In genomic region chr4:16083217-16084191, GRCh38 we compare ENCODE assay signal across 9 cellular contexts. TPM values are rescaled to one million over a fixed set of nuclear protein-coding genes. Genes with fewer than 3 reads are reported as not detected.
DNase-seq lines count a peak whose midpoint lies in the region.
"Had no signal": no experiment of that assay in that cellular context is flagged by ENCODE, and none has a peak within 500 bp of the region (broad histone marks: within the 10 kb centered on the region; RNA-seq: fewer than 3 reads in every experiment).

TSS of gene PROM1 (minus strand) at chr4:16084023. CDS start at chr4:16075906, 8,117 bp downstream.

- peak within 1 kb of the TSS; percentile 52 for H3K4me3 Mint-ChIP-seq in activated CD4-positive, alpha-beta T cell treated with anti-CD3 and anti-CD28 coated beads, Interleukin-2, amount 10 ng/mL, durations not matched to agents 7 days and 5 days
- peak within 1 kb of the TSS; percentile 74 for H3K4me3 Mint-ChIP-seq in activated naive CD8-positive, alpha-beta T cell treated with anti-CD3 and anti-CD28 coated beads for 36 hours

- no peaks in the 10 kb centered on the region for H3K9me3 ChIP-seq in skeletal muscle satellite cell (replicated peaks; ENCODE audit: low read length)

- H3K36me3 Mint-ChIP-seq in activated CD4-positive, alpha-beta T cell treated with anti-CD3 and anti-CD28 coated beads, Interleukin-2, amount 10 ng/mL, durations not matched to agents 7 days and 5 days (ENCODE audit: low read depth): peaks cover 8% of the 10 kb centered on the region
- H3K36me3 Mint-ChIP-seq in activated naive CD8-positive, alpha-beta T cell treated with anti-CD3 and anti-CD28 coated beads for 36 hours: peaks cover 2% of the 10 kb centered on the region

- peaks cover 4% of the 10 kb centered on the region for H3K9me3 Mint-ChIP-seq in activated CD4-positive, alpha-beta T cell treated with anti-CD3 and anti-CD28 coated beads, Interleukin-2, amount 10 ng/mL, durations not matched to agents 7 days and 5 days
- H3K9me3 Mint-ChIP-seq in activated naive CD8-positive, alpha-beta T cell treated with anti-CD3 and anti-CD28 coated beads for 36 hours: peaks cover 2% of the 10 kb centered on the region

- H3K4me1 Mint-ChIP-seq in activated CD4-positive, alpha-beta T cell treated with anti-CD3 and anti-CD28 coated beads, Interleukin-2, amount 10 ng/mL, durations not matched to agents 7 days and 5 days: peaks cover 15% of the 10 kb centered on the region
- peaks cover 20% of the 10 kb centered on the region for H3K4me1 Mint-ChIP-seq in activated naive CD8-positive, alpha-beta T cell treated with anti-CD3 and anti-CD28 coated beads for 36 hours

- H3K4me1 ChIP-seq in skeletal muscle satellite cell (ENCODE audit: control insufficient read depth, insufficient read depth, low read length): peaks cover 9% of the 10 kb centered on the region

- H3K36me3 ChIP-seq in skeletal muscle satellite cell (ENCODE audit: insufficient read depth, low read length): no peaks in the 10 kb centered on the region

- peaks cover 81% of the 10 kb centered on the region for H3K27me3 Mint-ChIP-seq in activated CD4-positive, alpha-beta T cell treated with anti-CD3 and anti-CD28 coated beads, Interleukin-2, amount 10 ng/mL, durations not matched to agents 7 days and 5 days
- peaks cover 79% of the 10 kb centered on the region for H3K27me3 Mint-ChIP-seq in activated naive CD8-positive, alpha-beta T cell treated with anti-CD3 and anti-CD28 coated beads for 36 hours

- H3K27me3 ChIP-seq in skeletal muscle satellite cell (ENCODE audit: control insufficient read depth, insufficient read depth, low read length): peaks cover 74% of the 10 kb centered on the region

- POLR2A ChIA-PET in activated CD4-positive, alpha-beta T cell treated with anti-CD3 and anti-CD28 coated beads, Interleukin-2, amount 10 ng/mL, durations not matched to agents 7 days and 5 days (lab: Charles Lee): no interaction called here

- peak within 1 kb of the TSS; percentile 63 for H3K4me2 ChIP-seq in skeletal muscle satellite cell (ENCODE audit: low read length)

- CTCF ChIA-PET in activated CD4-positive, alpha-beta T cell treated with anti-CD3 and anti-CD28 coated beads, Interleukin-2, amount 10 ng/mL, durations not matched to agents 7 days and 5 days (lab: Charles Lee): interaction anchor here (1.8 kb wide), 1 partner anchor 19 kb away, joined by 3 read pairs; no protein-coding TSS in a partner anchor

- no peak for DNase-seq in activated CD4-positive, alpha-beta T cell treated with anti-CD3 and anti-CD28 coated beads, Interleukin-2, amount 10 ng/mL, durations not matched to agents 7 days and 5 days
- no peak for DNase-seq in activated CD4-positive, alpha-beta T cell treated with anti-CD3 and anti-CD28 coated beads for 4 hours
- DNase-seq in activated naive CD8-positive, alpha-beta T cell treated with anti-CD3 and anti-CD28 coated beads for 36 hours: peak; percentile 36
- DNase-seq in iPS-NIHi11 (ENCODE audit: low spot score): peak; percentile 78
- DNase-seq in dermis blood vessel endothelial cell: no peak
- DNase-seq in NCI-H187 treated with DMSO at 0.1 percent for 48 hours (lab: John Stamatoyannopoulos, UW): no peak
- DNase-seq in NCI-H128 (lab: John Stamatoyannopoulos, UW; ENCODE audit: unreplicated experiment): no peak

- H3K9ac ChIP-seq in skeletal muscle satellite cell (ENCODE audit: low read depth, low read length): no peak within 1 kb of the TSS

- H3K27ac Mint-ChIP-seq in activated CD4-positive, alpha-beta T cell treated with anti-CD3 and anti-CD28 coated beads, Interleukin-2, amount 10 ng/mL, durations not matched to agents 7 days and 5 days: no peak within 1 kb of the TSS
- H3K27ac Mint-ChIP-seq in activated naive CD8-positive, alpha-beta T cell treated with anti-CD3 and anti-CD28 coated beads for 36 hours: no peak within 1 kb of the TSS

- peak within 1 kb of the TSS; percentile 54 for H3K4me3 ChIP-seq in skeletal muscle satellite cell (ENCODE audit: low read length)

RNA-seq across cellular contexts. Expression of gene PROM1, which starts in this region (rescaled TPM):
- total RNA-seq in activated CD4-positive, alpha-beta T cell treated with anti-CD3 and anti-CD28 coated beads, Interleukin-2, amount 10 ng/mL, durations not matched to agents 7 days and 5 days: not detected
- total RNA-seq in activated naive CD8-positive, alpha-beta T cell treated with anti-CD3 and anti-CD28 coated beads for 36 hours: under 1 TPM; 0.34 to 0.56 TPM
- not detected in 2 replicates for total RNA-seq in skeletal muscle satellite cell (2012; rRNA removed)
- total RNA-seq in dermis blood vessel endothelial cell: 0.14 and 1.0 TPM in 2 replicates
- total RNA-seq: myocyte had no signal

Comparison
In these comparisons a context has a peak if more than half of its experiments do, and no peak if none do; other contexts are left out.
1. Peak in DNase-seq in activated naive CD8-positive, alpha-beta T cell treated with anti-CD3 and anti-CD28 coated beads for 36 hours; RNA of the gene not detected or under 1 TPM.